Comparison of ENCODE assay signal across 19 cellular contexts in genomic region chr1:181541947-181542346, GRCh38. TPM values are rescaled to one million over a fixed set of nuclear protein-coding genes. Genes with fewer than 3 reads are reported as not detected.
A peak's percentile ranks its signal among the peaks of the same experiment; 100 is the strongest.
DNase-seq lines count a peak whose midpoint lies in the region; ATAC-seq and TF ChIP-seq lines count a peak whose summit lies in the region.
"Had no signal": no experiment of that assay in that cellular context is flagged by ENCODE, and none has a peak within 500 bp of the region (broad histone marks: within the 10 kb centered on the region; RNA-seq: fewer than 3 reads in every experiment).

No MANE protein-coding gene starts in this region.

- POLR2A ChIA-PET in activated CD4-positive, alpha-beta memory T cell treated with anti-CD3 and anti-CD28 coated beads, Interleukin-2, amount 10 ng/mL, durations not matched to agents 7 days and 5 days (lab: Charles Lee): no interaction called here

- H3F3A ChIP-seq in GM23248 (ENCODE audit: insufficient read depth): no peaks in the 10 kb centered on the region

- H4K8ac ChIP-seq in trophoblast cell (ENCODE audit: low read depth, low read length): no peak overlapping the region

- H4K12ac ChIP-seq in trophoblast cell (ENCODE audit: low read depth, low read length): no peak overlapping the region

- no peaks in the 10 kb centered on the region for H3K9me3 ChIP-seq in GM23248 (ENCODE audit: low read depth)
- H3K9me3 ChIP-seq in MG63: no peaks in the 10 kb centered on the region
- no peaks in the 10 kb centered on the region for H3K9me3 ChIP-seq in fibroblast of lung (ENCODE audit: control insufficient read depth, insufficient read depth, low read depth, low read length)
- no peaks in the 10 kb centered on the region for H3K9me3 ChIP-seq in trophoblast cell (ENCODE audit: insufficient read depth, low read depth, low read length)
- H3K9me3 ChIP-seq: ascending aorta, BLaER1, suprapubic skin had no signal

- no peak for ATAC-seq in GM21737 (IDR thresholded peaks at IDR 0.05; ENCODE audit: unreplicated experiment)
- ATAC-seq: activated CD8-positive, alpha-beta memory T cell treated with anti-CD3 and anti-CD28 coated beads, Interleukin-2, amount 10 ng/mL, durations not matched to agents 7 days and 5 days; natural killer cell treated with Interleukin-12 subunit alpha and Interleukin-12 subunit beta and Interleukin-15 and Interleukin-18, amount 100 ng/mL, for 72 hours had no signal

- no peak for TF ChIP-seq CTCF in fibroblast of lung (conservative IDR thresholded peaks at IDR 0.05 in 1 of 2, IDR thresholded peaks at IDR 0.05 in 1 of 2; ENCODE audit: low read depth in 1 of 2, low read length in 2 of 2)

- H3K4me2 ChIP-seq in GM23248 (ENCODE audit: unreplicated experiment) (no peak overlapping the region), fibroblast of lung (ENCODE audit: extremely low read depth, insufficient read depth, low read length) (no peak overlapping the region), trophoblast cell (ENCODE audit: low read length) (no peak overlapping the region)
- H3K4me2 ChIP-seq: BLaER1 had no signal

- no peak overlapping the region for H3K23ac ChIP-seq in trophoblast cell (ENCODE audit: low read length)

- no peaks in the 10 kb centered on the region for H3K4me1 ChIP-seq in GM23248 (ENCODE audit: insufficient read depth)
- H3K4me1 ChIP-seq in fibroblast of lung (ENCODE audit: control insufficient read depth, extremely low read depth, insufficient read depth, low read length): no peaks in the 10 kb centered on the region
- no peaks in the 10 kb centered on the region for H3K4me1 ChIP-seq in trophoblast cell (ENCODE audit: control insufficient read depth in 1 of 2, insufficient read depth in 2 of 2, low read length in 2 of 2)
- H3K4me1 ChIP-seq: ascending aorta, BLaER1 had no signal

- no peaks in the 10 kb centered on the region for H3K36me3 Mint-ChIP-seq in activated CD4-positive, alpha-beta memory T cell treated with anti-CD3 and anti-CD28 coated beads, Interleukin-2, amount 10 ng/mL, durations not matched to agents 7 days and 5 days (ENCODE audit: low read depth)
- H3K36me3 Mint-ChIP-seq: activated CD8-positive, alpha-beta memory T cell treated with anti-CD3 and anti-CD28 coated beads, Interleukin-2, amount 10 ng/mL, durations not matched to agents 7 days and 5 days; natural killer cell treated with Interleukin-12 subunit alpha and Interleukin-12 subunit beta and Interleukin-15 and Interleukin-18, amount 100 ng/mL, for 72 hours had no signal

- no peak overlapping the region for H4K91ac ChIP-seq in trophoblast cell (ENCODE audit: low read depth, low read length)

- no peak overlapping the region for H3K4ac ChIP-seq in trophoblast cell (ENCODE audit: low read depth, low read length)

- no peaks in the 10 kb centered on the region for H3K79me2 ChIP-seq in GM23248 (ENCODE audit: insufficient read depth)
- H3K79me2 ChIP-seq in fibroblast of lung (ENCODE audit: control insufficient read depth, insufficient read depth, low read length): no peaks in the 10 kb centered on the region
- H3K79me2 ChIP-seq in trophoblast cell (ENCODE audit: control insufficient read depth, insufficient read depth, low read length, poor library complexity): no peaks in the 10 kb centered on the region

- H3K27me3 Mint-ChIP-seq in activated CD4-positive, alpha-beta memory T cell treated with anti-CD3 and anti-CD28 coated beads, Interleukin-2, amount 10 ng/mL, durations not matched to agents 7 days and 5 days: peaks cover 35% of the 10 kb centered on the region

- H2AFZ ChIP-seq in GM23248 (no peak overlapping the region), fibroblast of lung (ENCODE audit: low read length) (no peak overlapping the region), trophoblast cell (ENCODE audit: insufficient read depth, low read length, poor library complexity) (no peak overlapping the region)

- no peak overlapping the region for H2BK120ac ChIP-seq in trophoblast cell (ENCODE audit: insufficient read depth, low read length, poor library complexity)

- CTCF ChIA-PET in activated CD4-positive, alpha-beta memory T cell treated with anti-CD3 and anti-CD28 coated beads, Interleukin-2, amount 10 ng/mL, durations not matched to agents 7 days and 5 days (lab: Charles Lee): no interaction called here

- no peak overlapping the region for H3K4me3 ChIP-seq in GM23248
- H3K4me3 ChIP-seq in MG63: no peak overlapping the region
- H3K4me3 ChIP-seq in fibroblast of lung (replicated peaks in 1 of 4; ENCODE audit: control extremely low read depth in 1 of 4, insufficient read depth in 1 of 4, low read depth in 3 of 4, low read length in 4 of 4): no peak overlapping the region
- H3K4me3 ChIP-seq in trophoblast cell (ENCODE audit: low read depth, low read length): no peak overlapping the region
- H3K4me3 ChIP-seq: ascending aorta, BLaER1, suprapubic skin had no signal

- H2AK5ac ChIP-seq in trophoblast cell (ENCODE audit: low read length): no peak overlapping the region

- DNase-seq in GM23248 (peak; percentile 22), MG63 (peak; percentile 16), fibroblast of lung (ENCODE audit: low read depth in 2 of 2) (peak; percentile 0 to 60), occipital lobe (lab: John Stamatoyannopoulos, UW) (peak; percentile 23), trophoblast cell (no peak)
- DNase-seq in activated CD4-positive, alpha-beta memory T cell treated with anti-CD3 and anti-CD28 coated beads, Interleukin-2, amount 10 ng/mL, durations not matched to agents 7 days and 5 days: no peak
- DNase-seq: activated CD4-positive, CD25-positive, alpha-beta regulatory T cell; activated CD8-positive, alpha-beta memory T cell treated with anti-CD3 and anti-CD28 coated beads, Interleukin-2, amount 10 ng/mL, durations not matched to agents 7 days and 5 days; activated naive CD4-positive, alpha-beta T cell; foreskin fibroblast; NCI-H1092 treated with DMSO at 0.1 percent for 48 hours; NCI-H2227 treated with DMSO at 0.1 percent for 48 hours; SHP77 treated with DMSO at 0.1 percent for 48 hours had no signal

- WGBS in GM23248 (ENCODE audit: low coverage in 1 of 2, low lambda C conversion rate in 2 of 2, missing lambda C conversion rate in 2 of 2), 2 experiments: 4 to 10% methylated on average over 2 of the region's 2 CpGs
- WGBS in trophoblast cell (ENCODE audit: extremely low coverage, insufficient coverage, insufficient read length): no CpG with 5 or more reads among the region's 2 CpGs

- H3K79me1 ChIP-seq in trophoblast cell (ENCODE audit: low read length): no peaks in the 10 kb centered on the region

- H3K9me2 ChIP-seq in GM23248 (ENCODE audit: insufficient read depth): no peaks in the 10 kb centered on the region

- H3K18ac ChIP-seq in trophoblast cell (ENCODE audit: low read length): no peak overlapping the region

- H3K27me3 ChIP-seq in GM23248 (replicated peaks; ENCODE audit: insufficient read depth) (no peaks in the 10 kb centered on the region; the same call in 1 of the 2 replicates), MG63 (peaks cover 6% of the 10 kb centered on the region), fibroblast of lung (ENCODE audit: control insufficient read depth, insufficient read depth, low read length) (no peaks in the 10 kb centered on the region), trophoblast cell (ENCODE audit: insufficient read depth, low read length) (no peaks in the 10 kb centered on the region)
- H3K27me3 ChIP-seq: ascending aorta, BLaER1 had no signal

- no peak overlapping the region for H3K14ac ChIP-seq in trophoblast cell (ENCODE audit: low read length)

- no peak overlapping the region for H3K27ac Mint-ChIP-seq in activated CD4-positive, alpha-beta memory T cell treated with anti-CD3 and anti-CD28 coated beads, Interleukin-2, amount 10 ng/mL, durations not matched to agents 7 days and 5 days
- H3K27ac Mint-ChIP-seq: activated CD8-positive, alpha-beta memory T cell treated with anti-CD3 and anti-CD28 coated beads, Interleukin-2, amount 10 ng/mL, durations not matched to agents 7 days and 5 days; natural killer cell treated with Interleukin-12 subunit alpha and Interleukin-12 subunit beta and Interleukin-15 and Interleukin-18, amount 100 ng/mL, for 72 hours; T-helper 1 cell treated with Interleukin-12 subunit alpha and Interleukin-12 subunit beta and Interleukin-4 antibody, amounts not matched to agents 30 μg/mL and 1 μg/mL, for 36 hours had no signal

- no peak overlapping the region for H2BK5ac ChIP-seq in trophoblast cell (ENCODE audit: low read depth, low read length, poor library complexity)

- H3K4me1 Mint-ChIP-seq in activated CD4-positive, alpha-beta memory T cell treated with anti-CD3 and anti-CD28 coated beads, Interleukin-2, amount 10 ng/mL, durations not matched to agents 7 days and 5 days: peaks cover 1% of the 10 kb centered on the region
- H3K4me1 Mint-ChIP-seq: activated CD8-positive, alpha-beta memory T cell treated with anti-CD3 and anti-CD28 coated beads, Interleukin-2, amount 10 ng/mL, durations not matched to agents 7 days and 5 days had no signal

- H3K9ac ChIP-seq in GM23248 (no peak overlapping the region), fibroblast of lung (ENCODE audit: insufficient read depth, low read length) (no peak overlapping the region), trophoblast cell (ENCODE audit: low read length) (no peak overlapping the region)
- H3K9ac ChIP-seq: BLaER1 had no signal

- H3K9me3 Mint-ChIP-seq in activated CD4-positive, alpha-beta memory T cell treated with anti-CD3 and anti-CD28 coated beads, Interleukin-2, amount 10 ng/mL, durations not matched to agents 7 days and 5 days: no peaks in the 10 kb centered on the region
- H3K9me3 Mint-ChIP-seq: natural killer cell treated with Interleukin-12 subunit alpha and Interleukin-12 subunit beta and Interleukin-15 and Interleukin-18, amount 100 ng/mL, for 72 hours; T-helper 1 cell treated with Interleukin-12 subunit alpha and Interleukin-12 subunit beta and Interleukin-4 antibody, amounts not matched to agents 30 μg/mL and 1 μg/mL, for 36 hours had no signal

- no peak overlapping the region for H3K4me3 Mint-ChIP-seq in activated CD4-positive, alpha-beta memory T cell treated with anti-CD3 and anti-CD28 coated beads, Interleukin-2, amount 10 ng/mL, durations not matched to agents 7 days and 5 days
- H3K4me3 Mint-ChIP-seq: activated CD8-positive, alpha-beta memory T cell treated with anti-CD3 and anti-CD28 coated beads, Interleukin-2, amount 10 ng/mL, durations not matched to agents 7 days and 5 days; natural killer cell treated with Interleukin-12 subunit alpha and Interleukin-12 subunit beta and Interleukin-15 and Interleukin-18, amount 100 ng/mL, for 72 hours; T-helper 1 cell treated with Interleukin-12 subunit alpha and Interleukin-12 subunit beta and Interleukin-4 antibody, amounts not matched to agents 30 μg/mL and 1 μg/mL, for 36 hours had no signal

- in situ Hi-C loops in GM23248 (cut with MboI): no loop called here

- H2BK12ac ChIP-seq in trophoblast cell (ENCODE audit: low read length): no peak overlapping the region

- H3K36me3 ChIP-seq in GM23248 (ENCODE audit: low read depth): no peaks in the 10 kb centered on the region
- no peaks in the 10 kb centered on the region for H3K36me3 ChIP-seq in MG63
- H3K36me3 ChIP-seq in fibroblast of lung (ENCODE audit: control insufficient read depth, insufficient read depth, low read length): no peaks in the 10 kb centered on the region
- no peaks in the 10 kb centered on the region for H3K36me3 ChIP-seq in trophoblast cell (ENCODE audit: control insufficient read depth in 1 of 2, insufficient read depth in 2 of 2, low read length in 2 of 2)
- H3K36me3 ChIP-seq: ascending aorta, BLaER1, suprapubic skin had no signal

- no peak overlapping the region for H3K27ac ChIP-seq in GM23248
- no peak overlapping the region for H3K27ac ChIP-seq in fibroblast of lung (ENCODE audit: insufficient read depth, low read length)
- H3K27ac ChIP-seq in trophoblast cell (ENCODE audit: low read depth, low read length): no peak overlapping the region
- H3K27ac ChIP-seq: ascending aorta, BLaER1, suprapubic skin had no signal

- H4K20me1 ChIP-seq in GM23248 (ENCODE audit: insufficient read depth) (no peaks in the 10 kb centered on the region), fibroblast of lung (ENCODE audit: control insufficient read depth, extremely low read depth, insufficient read depth, low read length) (no peaks in the 10 kb centered on the region)
- H4K20me1 ChIP-seq: BLaER1 had no signal

RNA-seq across cellular contexts. Expression of gene CACNA1E, which starts 58.6 kb away (rescaled TPM):
- not detected in 2 replicates for total RNA-seq in GM23248 (2014; rRNA removed; shearing (Covaris generic))
- polyA plus RNA-seq in GM23248 (2016; fragmentation: Nextera tagmentation; extraction: Ambion mirVana) (not detected in 2 replicates), fibroblast of lung (0.01 TPM in 1 of 2 replicates, not detected in the other)
- total RNA-seq in MG63 (2014; rRNA removed; shearing (Covaris generic); ENCODE audit: low replicate concordance): not detected in 2 replicates
- total RNA-seq in fibroblast of lung (not detected in 2 replicates), occipital lobe (77.4 TPM)
- polyA plus RNA-seq in fibroblast of lung (2012): not detected in 2 replicates
- not detected in 2 replicates for polyA minus RNA-seq in fibroblast of lung (ENCODE audit: low replicate concordance)
- total RNA-seq in activated CD4-positive, alpha-beta memory T cell treated with anti-CD3 and anti-CD28 coated beads, Interleukin-2, amount 10 ng/mL, durations not matched to agents 7 days and 5 days: not detected
- polyA plus RNA-seq in trophoblast cell (2013): 0.01 TPM in 2 replicates
- total RNA-seq: activated CD8-positive, alpha-beta memory T cell treated with anti-CD3 and anti-CD28 coated beads, Interleukin-2, amount 10 ng/mL, durations not matched to agents 7 days and 5 days; ascending aorta; suprapubic skin had no signal

Comparison
In these comparisons a context has a peak if more than half of its experiments do, and no peak if none do; other contexts are left out.
1. DNase-seq: peak in GM23248 (single experiment), MG63 (single experiment), fibroblast of lung (2 of 2) and occipital lobe (single experiment); none in activated CD4-positive, alpha-beta memory T cell treated with anti-CD3 and anti-CD28 coated beads, Interleukin-2, amount 10 ng/mL, durations not matched to agents 7 days and 5 days (single experiment) and trophoblast cell (0 of 2).
2. RNA of gene CACNA1E, which starts 58.6 kb away (total RNA-seq): 77.4 TPM in occipital lobe (single experiment); not detected in activated CD4-positive, alpha-beta memory T cell treated with anti-CD3 and anti-CD28 coated beads, Interleukin-2, amount 10 ng/mL, durations not matched to agents 7 days and 5 days, not detected in GM23248, not detected in MG63 and not detected in fibroblast of lung; every median in the first group is over 10 times any median in the second.